18 cellular contexts compared by ENCODE assay signal in the genomic region with DNA sequence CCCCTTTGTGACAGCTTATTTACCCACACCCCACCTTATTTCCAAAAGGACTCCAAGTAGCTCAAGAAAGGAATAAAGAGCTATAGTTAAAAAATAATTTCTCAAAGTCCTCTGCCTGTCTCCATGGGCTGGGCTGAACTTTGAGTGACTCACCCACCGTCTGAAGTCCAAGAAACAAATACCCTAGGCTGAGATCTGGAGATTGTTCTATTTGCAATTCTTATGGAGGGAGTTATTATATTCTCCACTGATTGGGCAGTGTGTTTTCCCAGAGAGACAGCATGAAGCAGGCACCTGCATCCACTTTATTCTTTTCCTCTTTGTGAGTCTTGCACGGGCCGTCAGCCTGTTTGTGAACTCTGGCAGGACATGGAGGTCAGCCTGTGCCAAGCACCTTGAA.
"Had no signal": no experiment of that assay in that cellular context is flagged by ENCODE, and none has a peak within 500 bp of the region (broad histone marks: within the 10 kb centered on the region; RNA-seq: fewer than 3 reads in every experiment).

No MANE protein-coding gene starts in this region.

- H3K27ac ChIP-seq: ascending aorta, left ventricle myocardium inferior, prostate gland, thyroid gland had no signal

- H3K36me3 ChIP-seq: ascending aorta, left ventricle myocardium inferior, prostate gland, thyroid gland had no signal

- H3K4me3 ChIP-seq: ascending aorta, left ventricle myocardium inferior, prostate gland, thyroid gland had no signal

- H3K4me2 ChIP-seq: SK-N-SH had no signal

- ATAC-seq: activated T-helper 17 cell treated with anti-CD3 and anti-CD28 coated beads, Interleukin-2, amount 50 U/mL, for 72 hours; naive thymus-derived CD8-positive, alpha-beta T cell; sciatic nerve; T-cell had no signal

- H3K9ac ChIP-seq: SK-N-SH had no signal

- H3K4me1 ChIP-seq: ascending aorta, left ventricle myocardium inferior, prostate gland had no signal

- H3K27me3 ChIP-seq: ascending aorta, thyroid gland had no signal

- DNase-seq: activated CD4-positive, CD25-positive, alpha-beta regulatory T cell treated with anti-CD3 and anti-CD28 coated beads, Interleukin-2, amount 50 U/mL, for 72 hours; activated naive CD4-positive, alpha-beta T cell treated with Interleukin-2 at 50 U/mL for 16 hours; central memory CD4-positive, alpha-beta T cell; cortex of kidney; effector memory CD4-positive, alpha-beta T cell; foreskin melanocyte; left ventricle myocardium inferior; naive thymus-derived CD8-positive, alpha-beta T cell; nucleus accumbens; SK-N-SH; stimulated activated CD4-positive, alpha-beta T cell treated with anti-CD3 and anti-CD28 coated beads, Interleukin-1b, Interleukin-23, amount 100 ng/mL, for 48 hours; T-cell; T-helper 9 cell; thyroid gland had no signal

- H3K9me3 ChIP-seq: prostate gland, SK-N-SH, thyroid gland had no signal
